ENCODE assay signal across 26 cellular contexts in genomic region chr10:32927750-32928149, GRCh38.
"Had no signal": no experiment of that assay in that cellular context is flagged by ENCODE, and none has a peak within 500 bp of the region (broad histone marks: within the 10 kb centered on the region; RNA-seq: fewer than 3 reads in every experiment).

No MANE protein-coding gene starts in this region.

- H3K4me1 ChIP-seq: Peyer's patch had no signal

- H3K9me3 Mint-ChIP-seq: activated CD8-positive, alpha-beta T cell treated with anti-CD3 and anti-CD28 coated beads for 36 hours; activated naive CD8-positive, alpha-beta T cell treated with anti-CD3 and anti-CD28 coated beads for 36 hours; activated T-helper 2 cell treated with anti-CD3 and anti-CD28 coated beads, Interferon-gamma antibody, Interleukin-2, Interleukin-4, amounts not matched to agents 10 μg/mL and 5 μg/mL and 100 μg/mL, durations not matched to agents 14 hours and 24 hours and 36 hours had no signal

- ATAC-seq: activated CD4-positive, CD25-positive, alpha-beta regulatory T cell treated with anti-CD3 and anti-CD28 coated beads, Interleukin-2, amount 50 U/mL, for 24 hours; activated CD8-positive, alpha-beta T cell treated with anti-CD3 and anti-CD28 coated beads for 36 hours; activated T-cell treated with anti-CD3 and anti-CD28 coated beads, Interleukin-2, amount 50 U/mL, for 72 hours had no signal

- H3K27me3 Mint-ChIP-seq: activated CD8-positive, alpha-beta T cell treated with anti-CD3 and anti-CD28 coated beads for 36 hours; activated naive CD4-positive, alpha-beta T cell treated with anti-CD3 and anti-CD28 coated beads, Interleukin-2, amount 10 ng/mL, durations not matched to agents 7 days and 5 days; activated naive CD8-positive, alpha-beta T cell treated with anti-CD3 and anti-CD28 coated beads for 36 hours had no signal

- H3K4me3 Mint-ChIP-seq: activated CD8-positive, alpha-beta T cell treated with anti-CD3 and anti-CD28 coated beads for 36 hours; activated naive CD4-positive, alpha-beta T cell treated with anti-CD3 and anti-CD28 coated beads, Interleukin-2, amount 10 ng/mL, durations not matched to agents 7 days and 5 days; activated naive CD8-positive, alpha-beta T cell treated with anti-CD3 and anti-CD28 coated beads for 36 hours; activated T-cell treated with anti-CD3 and anti-CD28 coated beads, Interleukin-2, amount 50 U/mL, for 72 hours; T-helper 1 cell treated with Interleukin-12 subunit alpha and Interleukin-12 subunit beta and Interleukin-4 antibody, amounts not matched to agents 30 μg/mL and 1 μg/mL, for 36 hours had no signal

- H3K9me3 ChIP-seq: Peyer's patch had no signal

- FAIRE-seq: TTC549 had no signal

- H3K27ac ChIP-seq: Peyer's patch had no signal

- H3K27me3 ChIP-seq: Peyer's patch had no signal

- H3K4me3 ChIP-seq: Peyer's patch had no signal

- DNase-seq: activated CD4-positive, alpha-beta T cell treated with anti-CD3 and anti-CD28 coated beads for 4 hours; activated CD8-positive, alpha-beta memory T cell treated with anti-CD3 and anti-CD28 coated beads, Interleukin-2, amount 50 U/mL, for 4 hours; activated CD8-positive, alpha-beta T cell treated with anti-CD3 and anti-CD28 coated beads for 36 hours; activated gamma-delta T cell treated with Interleukin-2 at 50 U/mL for 16 hours; activated naive CD4-positive, alpha-beta T cell treated with anti-CD3 and anti-CD28 coated beads, Interleukin-2, amount 10 ng/mL, durations not matched to agents 7 days and 5 days; activated naive CD8-positive, alpha-beta T cell treated with anti-CD3 and anti-CD28 coated beads for 36 hours; activated T-cell treated with anti-CD3 and anti-CD28 coated beads, Interleukin-2, amount 50 U/mL, for 72 hours; caudate nucleus; Kasumi-1; KBM-7; NCI-H146; NCI-H187 treated with DMSO at 0.1 percent for 48 hours; NCI-H2081 treated with DMSO at 0.1 percent for 48 hours; NCI-H2171; NCI-H226; NCI-H510A treated with DMSO at 0.1 percent for 48 hours; NCI-H69; NK-92 treated with Interleukin-12 subunit alpha and Interleukin-12 subunit beta, amount 100 ng/mL, for 24 hours; OCI-M1; Peyer's patch; SHP77 treated with DMSO at 0.1 percent for 48 hours; T-helper 9 cell had no signal

- H3K27ac Mint-ChIP-seq: activated CD8-positive, alpha-beta T cell treated with anti-CD3 and anti-CD28 coated beads for 36 hours; activated naive CD4-positive, alpha-beta T cell treated with anti-CD3 and anti-CD28 coated beads, Interleukin-2, amount 10 ng/mL, durations not matched to agents 7 days and 5 days; activated naive CD8-positive, alpha-beta T cell treated with anti-CD3 and anti-CD28 coated beads for 36 hours; activated T-helper 2 cell treated with anti-CD3 and anti-CD28 coated beads, Interferon-gamma antibody, Interleukin-2, Interleukin-4, amounts not matched to agents 10 μg/mL and 5 μg/mL and 100 μg/mL, durations not matched to agents 14 hours and 24 hours and 36 hours; T-helper 1 cell treated with Interleukin-12 subunit alpha and Interleukin-12 subunit beta and Interleukin-4 antibody, amounts not matched to agents 30 μg/mL and 1 μg/mL, for 36 hours had no signal
